21 cellular contexts compared by ENCODE assay signal in genomic region chr15:95561463-95561862, GRCh38.
DNase-seq lines count a peak whose midpoint lies in the region; FAIRE-seq and TF ChIP-seq lines count a peak whose summit lies in the region.
"Had no signal": no experiment of that assay in that cellular context is flagged by ENCODE, and none has a peak within 500 bp of the region (broad histone marks: within the 10 kb centered on the region; RNA-seq: fewer than 3 reads in every experiment).

No MANE protein-coding gene starts in this region.

- H3K27ac Mint-ChIP-seq in Calu3 (ENCODE audit: unreplicated experiment): peak overlapping the region; percentile 31
- H3K27ac Mint-ChIP-seq in nephron: peak overlapping the region; percentile 23 to 90 (median 47)
- H3K27ac Mint-ChIP-seq: GM23338 had no signal

- no peaks in the 10 kb centered on the region for H3K9me3 ChIP-seq in fibroblast of lung (ENCODE audit: control insufficient read depth, insufficient read depth, low read depth, low read length)
- H3K9me3 ChIP-seq: BE2C, Caco-2 had no signal

- H3K27me3 Mint-ChIP-seq in Calu3 (ENCODE audit: unreplicated experiment) (no peaks in the 10 kb centered on the region), nephron (ENCODE audit: low read depth) (peaks cover 4% of the 10 kb centered on the region)

- peak; percentile 73 for FAIRE-seq in HTR-8/SVneo (lab: Jason Lieb, UNC)
- FAIRE-seq: GM12891 had no signal

- no peaks in the 10 kb centered on the region for H3K79me2 ChIP-seq in fibroblast of lung (ENCODE audit: control insufficient read depth, insufficient read depth, low read length)

- peaks cover 11% of the 10 kb centered on the region for H3K4me1 ChIP-seq in fibroblast of lung (ENCODE audit: control insufficient read depth, extremely low read depth, insufficient read depth, low read length)
- H3K4me1 ChIP-seq: BE2C had no signal

- no peak for DNase-seq in Calu3
- DNase-seq in HTR-8/SVneo (ENCODE audit: insufficient read length, low spot score): no peak
- peak; percentile 50 to 62 for DNase-seq in fibroblast of lung (ENCODE audit: low read depth in 2 of 2)
- DNase-seq in MV-4-11 (lab: John Stamatoyannopoulos, UW): no peak
- DNase-seq in SKM-1 treated with dmso at 0.1 percent for 144 hours (lab: John Stamatoyannopoulos, UW; ENCODE audit: unreplicated experiment): no peak
- DNase-seq in GM03348 (ENCODE audit: low spot score): no peak
- DNase-seq in pons (ENCODE audit: low spot score): no peak
- DNase-seq: BE2C; Caco-2; CD4-positive, CD25-positive, alpha-beta regulatory T cell; DMS153; KG1; NCI-H1417; NCI-H187; NCI-H2227 treated with DMSO at 0.1 percent for 48 hours; NCI-H510A treated with DMSO at 0.1 percent for 48 hours; SHP77 had no signal

- no peaks in the 10 kb centered on the region for H4K20me1 ChIP-seq in fibroblast of lung (ENCODE audit: control insufficient read depth, extremely low read depth, insufficient read depth, low read length)

- H3K36me3 Mint-ChIP-seq in Calu3 (ENCODE audit: insufficient read depth, unreplicated experiment) (peaks cover 4% of the 10 kb centered on the region), nephron (ENCODE audit: low read depth) (no peaks in the 10 kb centered on the region)

- intact Hi-C loops in Calu3 (cut with micrococcal nuclease; ENCODE audit: unreplicated experiment): no loop called here

- no peak overlapping the region for H3K27ac ChIP-seq in fibroblast of lung (ENCODE audit: insufficient read depth, low read length)
- H3K27ac ChIP-seq: SK-N-MC had no signal

- H3K4me3 ChIP-seq in fibroblast of lung (replicated peaks in 1 of 4; ENCODE audit: control extremely low read depth in 1 of 4, insufficient read depth in 1 of 4, low read depth in 3 of 4, low read length in 4 of 4): no peak overlapping the region
- H3K4me3 ChIP-seq: GM23338, SK-N-MC had no signal

- no peak overlapping the region for H3K9ac ChIP-seq in fibroblast of lung (ENCODE audit: insufficient read depth, low read length)

- H3K36me3 ChIP-seq in fibroblast of lung (ENCODE audit: control insufficient read depth, insufficient read depth, low read length): no peaks in the 10 kb centered on the region
- H3K36me3 ChIP-seq: BE2C had no signal

- peaks cover 59% of the 10 kb centered on the region for H3K4me1 Mint-ChIP-seq in Calu3 (ENCODE audit: low read depth, unreplicated experiment)
- H3K4me1 Mint-ChIP-seq in nephron: peaks cover 34% of the 10 kb centered on the region
- H3K4me1 Mint-ChIP-seq: CD4-positive, CD25-positive, alpha-beta regulatory T cell had no signal

- no TSS peak for BruUV-seq in Calu3 (replicated peaks; lab: Mats Ljungman, UMichigan)

- H3K4me3 Mint-ChIP-seq in Calu3 (ENCODE audit: low read depth, unreplicated experiment) (no peak overlapping the region), nephron (no peak overlapping the region)
- H3K4me3 Mint-ChIP-seq: CD4-positive, CD25-positive, alpha-beta regulatory T cell; GM23338 had no signal

- H2AFZ ChIP-seq in fibroblast of lung (ENCODE audit: low read length): no peak overlapping the region
- H2AFZ ChIP-seq: GM23338 had no signal

- TF ChIP-seq CTCF in Calu3 (IDR thresholded peaks at IDR 0.05; ENCODE audit: unreplicated experiment): no peak
- TF ChIP-seq CTCF in fibroblast of lung (conservative IDR thresholded peaks at IDR 0.05 in 1 of 2, IDR thresholded peaks at IDR 0.05 in 1 of 2; ENCODE audit: low read depth in 1 of 2, low read length in 2 of 2): no peak
- no peak for TF ChIP-seq CTCF in nephron (IDR thresholded peaks at IDR 0.05; ENCODE audit: unreplicated experiment in 3 of 3)

- no peaks in the 10 kb centered on the region for H3K27me3 ChIP-seq in fibroblast of lung (ENCODE audit: control insufficient read depth, insufficient read depth, low read length)
- H3K27me3 ChIP-seq: BE2C had no signal

- CTCF ChIA-PET in Calu3 (lab: Charles Lee): no interaction called here

- H3K9me3 Mint-ChIP-seq in Calu3 (ENCODE audit: low read depth, unreplicated experiment) (peaks cover 3% of the 10 kb centered on the region), nephron (no peaks in the 10 kb centered on the region)
- H3K9me3 Mint-ChIP-seq: GM23338 had no signal

- H3K4me2 ChIP-seq in fibroblast of lung (ENCODE audit: extremely low read depth, insufficient read depth, low read length): no peak overlapping the region
- H3K4me2 ChIP-seq: GM23338 had no signal

Comparison
In these comparisons a context has a peak if more than half of its experiments do, and no peak if none do; other contexts are left out.
1. DNase-seq: peak in fibroblast of lung (2 of 2); none in Calu3 (single experiment), HTR-8/SVneo (single experiment), MV-4-11 (single experiment), SKM-1 treated with dmso at 0.1 percent for 144 hours (single experiment), GM03348 (single experiment) and pons (single experiment).